In the genomic region with DNA sequence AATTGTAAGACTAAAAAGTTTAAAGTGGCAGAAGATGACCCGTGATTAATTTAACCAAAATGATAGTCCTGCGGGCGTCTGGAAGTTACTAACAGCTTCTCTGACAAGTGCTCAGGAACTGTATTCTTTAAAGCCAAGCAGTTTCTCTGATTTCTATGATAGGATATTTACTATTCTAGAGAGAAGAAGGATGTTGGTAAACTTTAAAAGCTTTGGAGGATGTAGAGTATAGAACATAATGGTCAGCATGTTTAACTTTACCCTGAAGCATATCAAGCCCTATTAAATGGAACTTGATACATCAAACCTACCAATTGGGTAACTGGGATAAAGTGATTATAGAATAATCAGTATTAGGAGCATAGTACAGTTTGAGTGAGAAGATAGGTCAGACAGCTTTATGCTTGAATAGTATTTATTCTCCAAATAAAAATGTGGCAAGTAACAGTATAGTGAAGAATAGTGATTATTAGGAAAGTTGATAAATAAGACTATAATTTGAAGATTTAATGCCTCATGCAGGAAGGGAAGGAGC, we compare ENCODE assay signal across 1 cellular context.
TF ChIP-seq lines count a peak whose summit lies in the region.

No MANE protein-coding gene starts in this region.

TF ChIP-seq in IMR-90, 13 proteins besides CTCF, POLR2A, EP300 and RAD21 (continued from another document):
- TF ChIP-seq USF2 (IDR thresholded peaks at IDR 0.05; ENCODE audit: low read depth, low read length) (no peak), MXI1 (IDR thresholded peaks at IDR 0.05; ENCODE audit: borderline replicate concordance, low read depth, low read length) (no peak), SMC3 (IDR thresholded peaks at IDR 0.05; ENCODE audit: low read depth, low read length) (no peak), CEBPB (IDR thresholded peaks at IDR 0.05; ENCODE audit: low read depth, low read length) (no peak), NFE2L2 (IDR thresholded peaks at IDR 0.05; ENCODE audit: low read depth, low read length) (no peak), RCOR1 (IDR thresholded peaks at IDR 0.05; ENCODE audit: insufficient replicate concordance, low read length) (no peak), CHD1 (IDR thresholded peaks at IDR 0.05; ENCODE audit: low read depth, low read length) (no peak), MAZ (IDR thresholded peaks at IDR 0.05; ENCODE audit: borderline replicate concordance, low read depth, low read length) (no peak), FOS (IDR thresholded peaks at IDR 0.05; ENCODE audit: low read depth, low read length) (no peak), BHLHE40 (IDR thresholded peaks at IDR 0.05; ENCODE audit: low read depth, low read length) (no peak), MAFK (IDR thresholded peaks at IDR 0.05; ENCODE audit: low read depth, low read length) (no peak)
- TF ChIP-seq, protein P1, sequence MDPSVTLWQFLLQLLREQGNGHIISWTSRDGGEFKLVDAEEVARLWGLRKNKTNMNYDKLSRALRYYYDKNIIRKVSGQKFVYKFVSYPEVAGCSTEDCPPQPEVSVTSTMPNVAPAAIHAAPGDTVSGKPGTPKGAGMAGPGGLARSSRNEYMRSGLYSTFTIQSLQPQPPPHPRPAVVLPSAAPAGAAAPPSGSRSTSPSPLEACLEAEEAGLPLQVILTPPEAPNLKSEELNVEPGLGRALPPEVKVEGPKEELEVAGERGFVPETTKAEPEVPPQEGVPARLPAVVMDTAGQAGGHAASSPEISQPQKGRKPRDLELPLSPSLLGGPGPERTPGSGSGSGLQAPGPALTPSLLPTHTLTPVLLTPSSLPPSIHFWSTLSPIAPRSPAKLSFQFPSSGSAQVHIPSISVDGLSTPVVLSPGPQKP (IDR thresholded peaks at IDR 0.05; ENCODE audit: borderline replicate concordance, low read depth, low read length): no peak
